Comparison of ENCODE assay signal across 8 cellular contexts in genomic region chr12:57213068-57213715, GRCh38. TPM values are rescaled to one million over a fixed set of nuclear protein-coding genes. Genes with fewer than 3 reads are reported as not detected.
DNase-seq lines count a peak whose midpoint lies in the region; ATAC-seq, FAIRE-seq and TF ChIP-seq lines count a peak whose summit lies in the region.

No MANE protein-coding gene starts in this region.

- H3K4me1 Mint-ChIP-seq in CD8-positive, alpha-beta memory T cell, result peaks cover 31 to 49% (median 36%) of the 10 kb centered on the region in 3 donors

- no peaks in the 10 kb centered on the region for H3K36me3 Mint-ChIP-seq in CD8-positive, alpha-beta memory T cell

- TF ChIP-seq EP300 in GM12878 (IDR thresholded peaks at IDR 0.05; ENCODE audit: borderline replicate concordance in 1 of 2, control insufficient read depth in 1 of 2, low read depth in 2 of 2, low read length in 2 of 2), result no peak

- under 1% methylated on average over 16 of the region's 16 CpGs for WGBS in GM12878 (ENCODE audit: insufficient coverage, insufficient replicate concordance, low lambda C conversion rate, missing lambda C conversion rate)

- H3K9me3 ChIP-seq in CD8-positive, alpha-beta memory T cell (ENCODE audit: low read length), result no peaks in the 10 kb centered on the region
- H3K9me3 ChIP-seq in HEK293 (ENCODE audit: control insufficient read depth, insufficient read depth, low read depth, low read length) (no peaks in the 10 kb centered on the region), GM12878 (replicated peaks; ENCODE audit: control insufficient read depth, insufficient read depth, low read length) (no peaks in the 10 kb centered on the region)

- intact Hi-C loops in GM12878 (cut with micrococcal nuclease; ENCODE audit: unreplicated experiment), result loop anchor here (1.0 kb wide), 2 partner anchors 26 to 30 kb away; no protein-coding TSS in a partner anchor

- peak; percentile 74 to 87 (median 80) for DNase-seq in CD8-positive, alpha-beta memory T cell
- DNase-seq in NCI-H2081 treated with DMSO at 0.1 percent for 48 hours (lab: John Stamatoyannopoulos, UW), result peak; percentile 54
- DNase-seq in UCSD-AML1 (lab: John Stamatoyannopoulos, UW; ENCODE audit: unreplicated experiment), result peak; percentile 82
- peak; percentile 27 for DNase-seq in GM12878 (ENCODE audit: low read depth, low spot score)
- DNase-seq in hippocampal formation (lab: John Stamatoyannopoulos, UW), result peak; percentile 72
- peak; percentile 67 for DNase-seq in smooth muscle cell of the brain vasculature (ENCODE audit: low read depth, low spot score)

- peaks cover 43 to 46% of the 10 kb centered on the region in 2 donors for H3K27me3 Mint-ChIP-seq in CD8-positive, alpha-beta memory T cell

- H3K4me1 ChIP-seq in CD8-positive, alpha-beta memory T cell (ENCODE audit: insufficient read depth, low read length), result peaks cover 36% of the 10 kb centered on the region
- H3K4me1 ChIP-seq in HEK293 (ENCODE audit: control insufficient read depth, insufficient read depth, low read length) (peaks cover 5% of the 10 kb centered on the region), GM12878 (ENCODE audit: control insufficient read depth, insufficient read depth, low read length) (peaks cover 13% of the 10 kb centered on the region)

- H3K9me3 Mint-ChIP-seq in CD8-positive, alpha-beta memory T cell, result peaks cover 0 to 1% (median 0%) of the 10 kb centered on the region in 5 donors

- H3K27ac ChIP-seq in CD8-positive, alpha-beta memory T cell (ENCODE audit: low read depth, low read length), result no peak overlapping the region
- H3K27ac ChIP-seq in HEK293 (ENCODE audit: extremely low read depth, low read depth, low read length), result no peak overlapping the region
- H3K27ac ChIP-seq in GM12878 (ENCODE audit: control insufficient read depth, insufficient read depth), result no peak overlapping the region

- SMC1A ChIA-PET in GM12878 (lab: Charles Lee; ENCODE audit: uncharacterized antibody, unreplicated experiment), result interaction anchor here (0.7 to 4.2 kb wide), 13 partner anchors 10 to 256 kb away, joined by 3 to 55 read pairs (median 5); partner anchors contain the start of genes GLI1, INHBE and SHMT2

- TF ChIP-seq CTCF in HEK293 (tag by site-specific recombination; IDR thresholded peaks at IDR 0.05), result peak; percentile 81
- TF ChIP-seq CTCF in GM12878 (IDR thresholded peaks at IDR 0.05 in 2 of 3, conservative IDR thresholded peaks at IDR 0.05 in 1 of 3; ENCODE audit: control insufficient read depth in 2 of 3, extremely low read depth in 1 of 3, insufficient read depth in 1 of 3, low read depth in 3 of 3, low read length in 3 of 3), result peak; percentile 94 to 97 (median 97)

- CTCF ChIA-PET in CD8-positive, alpha-beta memory T cell (lab: Charles Lee), result interaction anchor here (0.8 to 4.7 kb wide), 19 partner anchors 10 to 577 kb away, joined by 3 to 262 read pairs (median 3); partner anchors contain the start of genes INHBE and SHMT2
- CTCF ChIA-PET in HEK293 (lab: Yijun Ruan, JAX), result interaction anchor here (0.6 to 8.8 kb wide), 31 partner anchors 9 to 502 kb away, joined by 3 to 628 read pairs (median 4); partner anchors contain the start of genes GLI1, INHBE, LRP1 and SHMT2
- CTCF ChIA-PET in GM12878 (lab: Yijun Ruan, JAX), result interaction anchor here (0.6 to 4.7 kb wide), 30 partner anchors 10 to 250 kb away, joined by 3 to 271 read pairs (median 4); partner anchors contain the start of genes GLI1, INHBE, LRP1 and SHMT2

- H3K4me3 Mint-ChIP-seq in CD8-positive, alpha-beta memory T cell, result peak overlapping the region in 3 of 7 donors; percentile 25 to 79 (median 40)

- in situ Hi-C loops in GM12878 (cut with MboI), result loop anchor here (5.0 kb wide), 1 partner anchor 34 kb away; no protein-coding TSS in a partner anchor

- ATAC-seq in GM12878 (peak; percentile 79), HG02884 (IDR thresholded peaks at IDR 0.05; ENCODE audit: unreplicated experiment) (no peak)

- no peaks in the 10 kb centered on the region for H3K79me2 ChIP-seq in GM12878 (ENCODE audit: control insufficient read depth, insufficient read depth, low read length)

- peak; percentile 84 for TF ChIP-seq RAD21 in GM12878 (IDR thresholded peaks at IDR 0.05; ENCODE audit: insufficient read depth, low read depth, low read length)

- POLR2A ChIA-PET in CD8-positive, alpha-beta memory T cell (lab: Charles Lee), result interaction anchor here (0.6 to 2.0 kb wide), 7 partner anchors 26 to 302 kb away, joined by 3 to 13 read pairs (median 6); no protein-coding TSS in a partner anchor
- POLR2A ChIA-PET in HEK293 (lab: Yijun Ruan, JAX) (interaction anchor here (0.6 to 2.2 kb wide), 7 partner anchors 15 to 1301 kb away, joined by 3 to 17 read pairs (median 4); partner anchors contain the start of gene SHMT2), GM12878 (lab: Charles Lee) (interaction anchor here (0.7 to 1.9 kb wide), 7 partner anchors 14 to 567 kb away, joined by 4 to 12 read pairs (median 5); partner anchors contain the start of gene SHMT2)

- H3K4me2 ChIP-seq in GM12878 (ENCODE audit: control insufficient read depth, insufficient read depth), result no peak overlapping the region

- RAD21 ChIA-PET in GM12878 (lab: Charles Lee; ENCODE audit: unreplicated experiment), result interaction anchor here (0.7 to 3.6 kb wide), 13 partner anchors 10 to 343 kb away, joined by 3 to 35 read pairs (median 7); partner anchors contain the start of genes INHBE and SHMT2

- H3K9ac ChIP-seq in GM12878 (ENCODE audit: control insufficient read depth, insufficient read depth, low read length), result no peak overlapping the region

- peak overlapping the region in 5 of 8 donors; percentile 32 to 68 (median 59) for H3K27ac Mint-ChIP-seq in CD8-positive, alpha-beta memory T cell

- BruUV-seq in GM12878 (replicated peaks; lab: Mats Ljungman, UMichigan), result no TSS peak

- TF ChIP-seq POLR2A in GM12878 (IDR thresholded peaks at IDR 0.05; ENCODE audit: low read depth, low read length), result no peak

- FAIRE-seq in GM12878 (lab: Jason Lieb, UNC), result peak; percentile 75

- H3K27me3 ChIP-seq in CD8-positive, alpha-beta memory T cell (ENCODE audit: insufficient read depth, low read length, poor library complexity, severe bottlenecking), result peaks cover 42% of the 10 kb centered on the region
- H3K27me3 ChIP-seq in GM12878 (replicated peaks in 1 of 2; ENCODE audit: control insufficient read depth in 2 of 2, insufficient read depth in 2 of 2, low read length in 1 of 2), result peaks cover 17 to 20% of the 10 kb centered on the region in 2 experiments

- H4K20me1 ChIP-seq in GM12878 (ENCODE audit: control insufficient read depth, insufficient read depth), result no peaks in the 10 kb centered on the region

- H3K4me3 ChIP-seq in CD8-positive, alpha-beta memory T cell (ENCODE audit: low read length), result no peak overlapping the region
- H3K4me3 ChIP-seq in HEK293 (ENCODE audit: low read depth, low read length) (no peak overlapping the region), GM12878 (no peak overlapping the region)

- H3K36me3 ChIP-seq in CD8-positive, alpha-beta memory T cell (ENCODE audit: insufficient read depth, low read length), result no peaks in the 10 kb centered on the region
- H3K36me3 ChIP-seq in HEK293 (ENCODE audit: control insufficient read depth in 2 of 2, insufficient read depth in 1 of 2, low read length in 2 of 2) (peaks cover 0 to 47% of the 10 kb centered on the region in 2 experiments; a peak in 1 of 3 replicates), GM12878 (ENCODE audit: control insufficient read depth in 2 of 2, insufficient read depth in 2 of 2, low read length in 1 of 2) (no peaks in the 10 kb centered on the region)

- no peak overlapping the region for H2AFZ ChIP-seq in GM12878 (ENCODE audit: control insufficient read depth, low read depth, low read length)

RNA-seq across cellular contexts. Expression of gene NXPH4, which starts 3.4 kb away (rescaled TPM):
- under 1 TPM; 0.22 to 0.47 TPM for total RNA-seq in CD8-positive, alpha-beta memory T cell
- polyA plus RNA-seq in CD8-positive, alpha-beta memory T cell, result not detected
- 0.48 TPM in 1 of 2 replicates, not detected in the other for total RNA-seq in GM12878 (2013; cell fraction: nucleolus; rRNA removed)
- total RNA-seq in GM12878 (2014; rRNA removed) (not detected in 2 replicates), GM12878 (2014; rRNA removed; fragmentation: Illumina TruSeq; extraction: Trizol) (not detected in 2 replicates), GM12878 (2021) (0.19 and 0.26 TPM in 2 replicates)
- not detected for polyA plus RNA-seq in GM12878 (2011; ENCODE audit: low read depth)
- polyA plus RNA-seq in GM12878 (2011; rRNA removed) (not detected in 2 replicates), GM12878 (2014; fragmentation: Illumina TruSeq; extraction: Trizol) (0.03 TPM in 1 of 2 replicates, not detected in the other), GM12878 (2014; fragmentation: Nextera tagmentation; extraction: Ambion mirVana) (not detected), GM12878 (2014; rRNA removed) (not detected in 2 replicates), GM12878 (2016; fragmentation: Nextera tagmentation; extraction: Ambion mirVana) (not detected)
- 0.12 TPM in 1 of 2 replicates, not detected in the other for polyA plus RNA-seq in GM12878 (2011; cell fraction: cytosol; rRNA removed)
- polyA plus RNA-seq in GM12878 (2011; cell fraction: nucleus; rRNA removed), result 0.29 and 0.58 TPM in 2 replicates
- 0.46 and 0.54 TPM in 2 replicates for polyA plus RNA-seq in GM12878 (2012)
- polyA minus RNA-seq in GM12878 (2011; rRNA and poly(A)+ RNA removed), result not detected in 2 replicates
- polyA minus RNA-seq in GM12878 (2011; cell fraction: cytosol; rRNA and poly(A)+ RNA removed), result not detected in 2 replicates
- polyA minus RNA-seq in GM12878 (2011; cell fraction: nucleus; rRNA and poly(A)+ RNA removed), result not detected in 2 replicates

RNA-seq across cellular contexts. Expression of gene SHMT2, which starts 16.3 kb away (rescaled TPM):
- 100 to 1,000 TPM; 349 to 352 TPM for total RNA-seq in CD8-positive, alpha-beta memory T cell
- 34.7 TPM for polyA plus RNA-seq in CD8-positive, alpha-beta memory T cell
- total RNA-seq in GM12878 (2013; cell fraction: nucleolus; rRNA removed), result 103 and 117 TPM in 2 replicates
- total RNA-seq in GM12878 (2014; rRNA removed) (247 and 292 TPM in 2 replicates), GM12878 (2014; rRNA removed; fragmentation: Illumina TruSeq; extraction: Trizol) (147 and 158 TPM in 2 replicates), GM12878 (2021) (288 and 297 TPM in 2 replicates)
- polyA plus RNA-seq in GM12878 (2011; ENCODE audit: low read depth), result 113 TPM
- polyA plus RNA-seq in GM12878 (2011; rRNA removed) (93.5 and 253 TPM in 2 replicates), GM12878 (2014; fragmentation: Illumina TruSeq; extraction: Trizol) (96.4 and 282 TPM in 2 replicates), GM12878 (2014; fragmentation: Nextera tagmentation; extraction: Ambion mirVana) (10 to 100 TPM; 57.0 to 65.6 TPM), GM12878 (2014; rRNA removed) (193 and 221 TPM in 2 replicates), GM12878 (2016; fragmentation: Nextera tagmentation; extraction: Ambion mirVana) (100 to 1,000 TPM; 153 to 178 TPM)
- polyA plus RNA-seq in GM12878 (2011; cell fraction: cytosol; rRNA removed), result 380 and 408 TPM in 2 replicates
- polyA plus RNA-seq in GM12878 (2011; cell fraction: nucleus; rRNA removed), result 498 and 628 TPM in 2 replicates
- polyA plus RNA-seq in GM12878 (2012), result 207 and 235 TPM in 2 replicates
- 217 and 275 TPM in 2 replicates for polyA minus RNA-seq in GM12878 (2011; rRNA and poly(A)+ RNA removed)
- polyA minus RNA-seq in GM12878 (2011; cell fraction: cytosol; rRNA and poly(A)+ RNA removed), result 110 and 146 TPM in 2 replicates
- polyA minus RNA-seq in GM12878 (2011; cell fraction: nucleus; rRNA and poly(A)+ RNA removed), result 118 and 173 TPM in 2 replicates

RNA-seq across cellular contexts. Expression of gene STAC3, which starts 37.8 kb away (rescaled TPM):
- 1 to 10 TPM in 1 of 2 experiments, under 1 TPM in 1; 0.96 to 1.4 TPM for total RNA-seq in CD8-positive, alpha-beta memory T cell
- polyA plus RNA-seq in CD8-positive, alpha-beta memory T cell, result not detected
- 3.2 and 4.8 TPM in 2 replicates for total RNA-seq in GM12878 (2013; cell fraction: nucleolus; rRNA removed)
- total RNA-seq in GM12878 (2014; rRNA removed) (2.7 and 3.6 TPM in 2 replicates), GM12878 (2014; rRNA removed; fragmentation: Illumina TruSeq; extraction: Trizol) (3.3 and 4.0 TPM in 2 replicates), GM12878 (2021) (5.5 and 5.7 TPM in 2 replicates)
- 3.8 TPM for polyA plus RNA-seq in GM12878 (2011; ENCODE audit: low read depth)
- polyA plus RNA-seq in GM12878 (2011; rRNA removed) (8.8 and 10.4 TPM in 2 replicates), GM12878 (2014; fragmentation: Illumina TruSeq; extraction: Trizol) (9.8 and 9.9 TPM in 2 replicates), GM12878 (2014; fragmentation: Nextera tagmentation; extraction: Ambion mirVana) (under 1 TPM; 0.49 to 0.55 TPM), GM12878 (2014; rRNA removed) (8.3 and 9.4 TPM in 2 replicates), GM12878 (2016; fragmentation: Nextera tagmentation; extraction: Ambion mirVana) (1 to 10 TPM; 1.7 to 2.1 TPM)
- 7.2 and 7.5 TPM in 2 replicates for polyA plus RNA-seq in GM12878 (2011; cell fraction: cytosol; rRNA removed)
- polyA plus RNA-seq in GM12878 (2011; cell fraction: nucleus; rRNA removed), result 9.9 and 11.7 TPM in 2 replicates
- polyA plus RNA-seq in GM12878 (2012), result 6.6 and 7.7 TPM in 2 replicates
- polyA minus RNA-seq in GM12878 (2011; rRNA and poly(A)+ RNA removed), result 4.6 and 5.5 TPM in 2 replicates
- polyA minus RNA-seq in GM12878 (2011; cell fraction: cytosol; rRNA and poly(A)+ RNA removed), result 3.5 and 3.9 TPM in 2 replicates
- 2.2 and 2.3 TPM in 2 replicates for polyA minus RNA-seq in GM12878 (2011; cell fraction: nucleus; rRNA and poly(A)+ RNA removed)

Comparison
In these comparisons a context has a peak if more than half of its experiments do, and no peak if none do; other contexts are left out.
1. DNase-seq: peak in every context shown above with its lines; median percentile 82 in UCSD-AML1; 80 in CD8-positive, alpha-beta memory T cell; 72 in hippocampal formation; 67 in smooth muscle cell of the brain vasculature; 54 in NCI-H2081 treated with DMSO at 0.1 percent for 48 hours; 27 in GM12878.